27 cellular contexts compared by ENCODE assay signal in genomic region chr11:120875986-120876385, GRCh38.
"Had no signal": no experiment of that assay in that cellular context is flagged by ENCODE, and none has a peak within 500 bp of the region (broad histone marks: within the 10 kb centered on the region; RNA-seq: fewer than 3 reads in every experiment).

No MANE protein-coding gene starts in this region.

- ATAC-seq: Panc1, Right ventricle myocardium inferior, T-cell had no signal

- H3K4me1 Mint-ChIP-seq: activated B cell treated with CpG ODN at 0.5 μM for 24 hours; activated CD4-positive, alpha-beta T cell treated with anti-CD3 and anti-CD28 coated beads, Interleukin-2, amount 10 ng/mL, durations not matched to agents 24 days and 14 days; activated naive CD4-positive, alpha-beta T cell treated with anti-CD3 and anti-CD28 coated beads, Interleukin-2, amount 50 U/mL, for 24 hours; T-cell had no signal

- H3K27ac Mint-ChIP-seq: activated B cell treated with CpG ODN at 0.5 μM for 24 hours; activated CD4-positive, alpha-beta T cell treated with anti-CD3 and anti-CD28 coated beads, Interleukin-2, amount 10 ng/mL, durations not matched to agents 24 days and 14 days; brain; T-cell had no signal

- H3K4me3 ChIP-seq: SK-N-MC had no signal

- H3K4me3 Mint-ChIP-seq: activated B cell treated with CpG ODN at 0.5 μM for 24 hours; activated CD4-positive, alpha-beta T cell treated with anti-CD3 and anti-CD28 coated beads, Interleukin-2, amount 10 ng/mL, durations not matched to agents 24 days and 14 days; activated naive CD4-positive, alpha-beta T cell treated with anti-CD3 and anti-CD28 coated beads, Interleukin-2, amount 50 U/mL, for 24 hours; brain; T-cell had no signal

- DNase-seq: activated B cell treated with CpG ODN at 0.5 μM for 24 hours; activated CD4-positive, alpha-beta T cell treated with anti-CD3 and anti-CD28 coated beads for 1 hour; activated CD4-positive, alpha-beta T cell treated with anti-CD3 and anti-CD28 coated beads, Interleukin-2, amount 10 ng/mL, durations not matched to agents 24 days and 14 days; activated CD4-positive, alpha-beta T cell treated with anti-CD3 and anti-CD28 coated beads, Interleukin-2, amount 50 U/mL, for 48 hours; activated effector memory CD4-positive, alpha-beta T cell treated with Interleukin-2 at 50 U/mL for 16 hours; activated naive CD4-positive, alpha-beta T cell; activated T-cell treated with anti-CD3 and anti-CD28 coated beads for 4 hours; amygdala; Karpas-422; MM.1S; NCI-H1105; NCI-H1436 treated with DMSO at 0.1 percent for 48 hours; NCI-H187; NCI-H2081; NCI-H510A treated with DMSO at 0.1 percent for 48 hours; NCI-H69; NK-92 treated with Interleukin-12 subunit alpha and Interleukin-12 subunit beta, amount 100 ng/mL, for 24 hours; OCI-M1; RPMI8226; T-cell; T-helper 2 cell; T1000 had no signal

- H3K27ac ChIP-seq: SK-N-MC had no signal

- H3K36me3 Mint-ChIP-seq: activated naive CD4-positive, alpha-beta T cell treated with anti-CD3 and anti-CD28 coated beads, Interleukin-2, amount 50 U/mL, for 24 hours; T-cell had no signal

- H3K9me3 Mint-ChIP-seq: activated naive CD4-positive, alpha-beta T cell treated with anti-CD3 and anti-CD28 coated beads, Interleukin-2, amount 50 U/mL, for 24 hours had no signal
